Comparison of ENCODE assay signal across 11 cellular contexts in genomic region chr22:44804327-44804726, GRCh38. TPM values are rescaled to one million over a fixed set of nuclear protein-coding genes. Genes with fewer than 3 reads are reported as not detected.
"Had no signal": no experiment of that assay in that cellular context is flagged by ENCODE, and none has a peak within 500 bp of the region (broad histone marks: within the 10 kb centered on the region; RNA-seq: fewer than 3 reads in every experiment).

No MANE protein-coding gene starts in this region.

- ATAC-seq: HCT116, HepG2, K562 had no signal

- H3K4me1 ChIP-seq: HAP-1 had no signal

- H3K4me3 ChIP-seq: GM23248, HAP-1, K562 had no signal

- H3K27ac ChIP-seq: GM23248, HL-60 had no signal

- DNase-seq: GM23248, GOT3, H7, HFFc6 had no signal

- H3K9ac ChIP-seq: GM23248 had no signal

- H3K9me3 Mint-ChIP-seq: HFFc6 had no signal

- H3K9me3 ChIP-seq: HAP-1 had no signal

- H3K4me3 Mint-ChIP-seq: HFFc6 had no signal

- H2AFZ ChIP-seq: GM23248 had no signal

- H3K27ac Mint-ChIP-seq: HFFc6 had no signal

- H3K36me3 ChIP-seq: HAP-1 had no signal

RNA-seq across cellular contexts. Expression of gene ARHGAP8, which starts 52.0 kb away (rescaled TPM):
- total RNA-seq: H4, HFFc6, HT1080 had no signal
- polyA plus RNA-seq: GM23248, HepG2 had no signal
